Comparison of ENCODE assay signal across 7 cellular contexts in the genomic region with DNA sequence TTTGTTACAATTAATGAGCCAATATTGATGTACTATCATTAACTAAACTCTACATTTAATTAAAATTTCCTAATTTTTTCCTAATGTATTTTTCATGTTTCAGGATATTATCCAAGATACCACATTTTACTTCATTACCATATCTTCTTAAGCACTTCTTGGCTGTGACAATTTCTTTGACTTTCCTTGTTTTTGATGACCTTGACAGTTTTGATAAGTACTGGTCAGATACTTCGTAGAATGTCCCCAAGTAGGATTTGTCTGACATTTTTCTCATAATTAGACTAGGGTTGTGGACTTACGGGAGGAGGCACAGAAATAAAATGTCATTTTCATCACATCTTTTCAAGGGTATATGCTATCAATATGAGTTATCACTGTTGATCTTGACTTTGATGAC.
"Had no signal": no experiment of that assay in that cellular context is flagged by ENCODE, and none has a peak within 500 bp of the region (broad histone marks: within the 10 kb centered on the region; RNA-seq: fewer than 3 reads in every experiment).

No MANE protein-coding gene starts in this region.

- FAIRE-seq: G401.6, GM12891, GM12892, GM18507, GM19239 had no signal

- DNase-seq: GDM1, GF-D8 had no signal
